ENCODE assay signal across 23 cellular contexts in the genomic region with DNA sequence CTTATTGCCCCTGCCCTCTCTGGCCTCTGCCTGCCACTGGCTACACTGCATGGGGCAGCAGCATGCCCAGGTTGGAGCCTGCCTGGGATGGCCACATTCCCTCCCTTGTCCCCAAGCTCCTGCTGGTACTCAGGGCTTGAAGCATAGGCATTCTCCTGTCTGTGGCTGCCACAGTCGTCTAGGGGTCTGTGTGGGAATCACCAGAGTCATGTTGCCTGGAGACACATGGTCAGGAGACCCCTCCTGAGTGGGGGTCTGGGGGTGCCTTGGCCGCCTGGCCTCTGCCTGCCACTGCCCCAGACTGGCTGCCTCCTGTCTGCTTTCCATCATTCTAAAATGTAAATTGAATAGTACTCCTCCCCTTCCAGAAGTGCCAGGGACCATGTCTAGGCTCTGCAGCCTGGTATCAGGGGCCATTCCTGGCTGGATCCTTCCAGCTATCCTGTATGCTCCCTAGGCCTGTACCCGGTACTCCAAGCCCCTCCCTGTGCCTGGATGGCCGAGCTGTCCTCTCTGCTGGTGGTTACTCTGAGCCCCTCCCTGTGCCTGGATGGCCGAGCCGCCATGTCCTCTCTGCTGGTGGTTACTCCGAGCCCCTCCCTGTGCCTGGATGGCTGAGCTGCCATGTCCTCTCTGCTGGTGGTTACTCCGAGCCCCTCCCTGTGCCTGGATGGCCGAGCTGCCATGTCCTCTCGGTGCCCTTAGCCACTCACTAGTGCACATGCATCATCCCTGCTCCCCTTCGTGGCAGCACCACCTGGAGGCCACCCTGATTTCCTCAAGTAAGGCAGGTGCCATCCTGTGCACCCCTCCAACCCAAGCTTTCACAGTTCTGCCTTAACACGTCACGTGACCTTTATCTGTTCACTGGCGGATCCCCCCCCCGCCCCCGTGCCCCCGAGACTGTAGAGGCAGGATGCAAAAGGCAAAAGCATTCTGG. TPM values are rescaled to one million over a fixed set of nuclear protein-coding genes. Genes with fewer than 3 reads are reported as not detected.
A peak's percentile ranks its signal among the peaks of the same experiment; 100 is the strongest.
DNase-seq lines count a peak whose midpoint lies in the region; ATAC-seq and TF ChIP-seq lines count a peak whose summit lies in the region.
"Had no signal": no experiment of that assay in that cellular context is flagged by ENCODE, and none has a peak within 500 bp of the region (broad histone marks: within the 10 kb centered on the region; RNA-seq: fewer than 3 reads in every experiment).

No MANE protein-coding gene starts in this region.

- H3K4me3 ChIP-seq in GM23338 (no peak overlapping the region), colonic mucosa (no peak overlapping the region)
- H3K4me3 ChIP-seq: GM12878 had no signal

- no peaks in the 10 kb centered on the region for H3K9me2 ChIP-seq in GM23338 (ENCODE audit: insufficient read depth)

- peak; percentile 15 to 58; a peak in 3 of 4 replicates for TF ChIP-seq CTCF in GM23338 (conservative IDR thresholded peaks at IDR 0.05; ENCODE audit: low read depth in 2 of 2)
- TF ChIP-seq CTCF in colonic mucosa (IDR thresholded peaks at IDR 0.05): no peak

- DNase-seq in activated gamma-delta T cell treated with Interleukin-2 at 50 U/mL for 16 hours (peak; percentile 1), activated gamma-delta T cell (lab: John Stamatoyannopoulos, UW) (no peak), GM23338 (ENCODE audit: low spot score) (peak; percentile 44), colonic mucosa (peak; percentile 10), posterior vena cava (ENCODE audit: low spot score) (peak; percentile 57), ureter (ENCODE audit: low spot score) (no peak), NCI-H1092 (lab: John Stamatoyannopoulos, UW) (no peak)
- DNase-seq: amniotic stem cell; Caco-2; cerebellar nuclear complex; HCEC 1CT; Kasumi-1; NCI-H1436; stimulated activated CD4-positive, alpha-beta T cell treated with anti-CD3 and anti-CD28 coated beads, Interleukin-4, amount 100 ng/mL, for 24 hours; substantia nigra; SW 1271 had no signal

- no peaks in the 10 kb centered on the region; the same call in 1 of the 3 replicates for H3K9me3 Mint-ChIP-seq in GM23338
- no peaks in the 10 kb centered on the region for H3K9me3 Mint-ChIP-seq in activated T-helper 17 cell treated with anti-CD3 and anti-CD28 coated beads, Interleukin-2, amount 50 U/mL, for 72 hours
- H3K9me3 Mint-ChIP-seq: activated T-helper 2 cell treated with anti-CD3 and anti-CD28 coated beads, Interferon-gamma antibody, Interleukin-2, Interleukin-4, amounts not matched to agents 10 μg/mL and 5 μg/mL and 100 μg/mL, durations not matched to agents 14 hours and 24 hours and 36 hours had no signal

- H2AFZ ChIP-seq in GM23338: no peak overlapping the region

- 0 out of 2 replicates have a peak, but pooled peaks cover 6% of the 10 kb centered on the region for H3F3A ChIP-seq in GM23338 (replicated peaks; ENCODE audit: low read depth)

- intact Hi-C loops in colonic mucosa (cut with DNase I): no loop called here
- intact Hi-C loops in posterior vena cava (cut with DNase I): no loop called here

- H3K36me3 Mint-ChIP-seq in GM23338 (ENCODE audit: low read depth): no peaks in the 10 kb centered on the region; the same call in 2 of the 3 replicates
- no peaks in the 10 kb centered on the region for H3K36me3 Mint-ChIP-seq in activated T-helper 17 cell treated with anti-CD3 and anti-CD28 coated beads, Interleukin-2, amount 50 U/mL, for 72 hours (ENCODE audit: low read depth)

- H3K27me3 ChIP-seq in GM23338 (ENCODE audit: insufficient read depth) (peaks cover 74% of the 10 kb centered on the region), colonic mucosa (peaks cover 48% of the 10 kb centered on the region)

- H3K79me2 ChIP-seq in GM23338 (replicated peaks; ENCODE audit: insufficient read depth): no peaks in the 10 kb centered on the region

- H3K4me2 ChIP-seq in GM23338: no peak overlapping the region

- H4K20me1 ChIP-seq in GM23338 (replicated peaks; ENCODE audit: insufficient read depth): peaks cover 3% of the 10 kb centered on the region

- ATAC-seq in GM23338: peak; percentile 5; the same call in 2 of the 3 replicates
- no peak for ATAC-seq in activated T-helper 17 cell treated with anti-CD3 and anti-CD28 coated beads, Interleukin-2, amount 50 U/mL, for 72 hours (replicated peaks)
- ATAC-seq: GM12878 had no signal

- no peaks in the 10 kb centered on the region for H3K9me3 ChIP-seq in colonic mucosa
- H3K9me3 ChIP-seq: Caco-2 had no signal

- H3K27ac ChIP-seq in GM23338 (ENCODE audit: low read depth) (no peak overlapping the region), colonic mucosa (no peak overlapping the region)

- H3K27ac Mint-ChIP-seq in GM23338: no peak overlapping the region
- H3K27ac Mint-ChIP-seq in activated T-helper 17 cell treated with anti-CD3 and anti-CD28 coated beads, Interleukin-2, amount 50 U/mL, for 72 hours: no peak overlapping the region
- H3K27ac Mint-ChIP-seq: activated T-helper 2 cell treated with anti-CD3 and anti-CD28 coated beads, Interferon-gamma antibody, Interleukin-2, Interleukin-4, amounts not matched to agents 10 μg/mL and 5 μg/mL and 100 μg/mL, durations not matched to agents 14 hours and 24 hours and 36 hours had no signal

- H3K4me1 Mint-ChIP-seq in GM23338: peaks cover 12% of the 10 kb centered on the region
- no peaks in the 10 kb centered on the region for H3K4me1 Mint-ChIP-seq in activated T-helper 17 cell treated with anti-CD3 and anti-CD28 coated beads, Interleukin-2, amount 50 U/mL, for 72 hours

- H3K4me1 ChIP-seq in GM23338 (ENCODE audit: insufficient read depth) (peaks cover 11% of the 10 kb centered on the region; the same call in 1 of the 2 replicates), colonic mucosa (no peaks in the 10 kb centered on the region)
- H3K4me1 ChIP-seq: Caco-2 had no signal

- no peak overlapping the region for H3K9ac ChIP-seq in colonic mucosa (ENCODE audit: low read depth in 2 of 2, low read length in 2 of 2)

- no peak overlapping the region for H3K4me3 Mint-ChIP-seq in GM23338
- H3K4me3 Mint-ChIP-seq in activated T-helper 17 cell treated with anti-CD3 and anti-CD28 coated beads, Interleukin-2, amount 50 U/mL, for 72 hours: no peak overlapping the region

- H3K36me3 ChIP-seq in GM23338 (ENCODE audit: insufficient read depth) (no peaks in the 10 kb centered on the region), colonic mucosa (no peaks in the 10 kb centered on the region)

- H3K27me3 Mint-ChIP-seq in GM23338 (ENCODE audit: insufficient read depth, low read depth, poor library complexity): peaks cover 76% of the 10 kb centered on the region
- H3K27me3 Mint-ChIP-seq in activated T-helper 17 cell treated with anti-CD3 and anti-CD28 coated beads, Interleukin-2, amount 50 U/mL, for 72 hours: peaks cover 46% of the 10 kb centered on the region

TF ChIP-seq in GM23338, 12 proteins besides CTCF, POLR2A, EP300 and RAD21:
- TF ChIP-seq CREB1 (CRISPR knock-in tag; IDR thresholded peaks at IDR 0.05; ENCODE audit: low read depth) (no peak), NANOG (IDR thresholded peaks at IDR 0.05; ENCODE audit: borderline replicate concordance) (no peak), ZNF331 (CRISPR knock-in tag; IDR thresholded peaks at IDR 0.05; ENCODE audit: low read depth) (no peak)
- TF ChIP-seq, protein P1, sequence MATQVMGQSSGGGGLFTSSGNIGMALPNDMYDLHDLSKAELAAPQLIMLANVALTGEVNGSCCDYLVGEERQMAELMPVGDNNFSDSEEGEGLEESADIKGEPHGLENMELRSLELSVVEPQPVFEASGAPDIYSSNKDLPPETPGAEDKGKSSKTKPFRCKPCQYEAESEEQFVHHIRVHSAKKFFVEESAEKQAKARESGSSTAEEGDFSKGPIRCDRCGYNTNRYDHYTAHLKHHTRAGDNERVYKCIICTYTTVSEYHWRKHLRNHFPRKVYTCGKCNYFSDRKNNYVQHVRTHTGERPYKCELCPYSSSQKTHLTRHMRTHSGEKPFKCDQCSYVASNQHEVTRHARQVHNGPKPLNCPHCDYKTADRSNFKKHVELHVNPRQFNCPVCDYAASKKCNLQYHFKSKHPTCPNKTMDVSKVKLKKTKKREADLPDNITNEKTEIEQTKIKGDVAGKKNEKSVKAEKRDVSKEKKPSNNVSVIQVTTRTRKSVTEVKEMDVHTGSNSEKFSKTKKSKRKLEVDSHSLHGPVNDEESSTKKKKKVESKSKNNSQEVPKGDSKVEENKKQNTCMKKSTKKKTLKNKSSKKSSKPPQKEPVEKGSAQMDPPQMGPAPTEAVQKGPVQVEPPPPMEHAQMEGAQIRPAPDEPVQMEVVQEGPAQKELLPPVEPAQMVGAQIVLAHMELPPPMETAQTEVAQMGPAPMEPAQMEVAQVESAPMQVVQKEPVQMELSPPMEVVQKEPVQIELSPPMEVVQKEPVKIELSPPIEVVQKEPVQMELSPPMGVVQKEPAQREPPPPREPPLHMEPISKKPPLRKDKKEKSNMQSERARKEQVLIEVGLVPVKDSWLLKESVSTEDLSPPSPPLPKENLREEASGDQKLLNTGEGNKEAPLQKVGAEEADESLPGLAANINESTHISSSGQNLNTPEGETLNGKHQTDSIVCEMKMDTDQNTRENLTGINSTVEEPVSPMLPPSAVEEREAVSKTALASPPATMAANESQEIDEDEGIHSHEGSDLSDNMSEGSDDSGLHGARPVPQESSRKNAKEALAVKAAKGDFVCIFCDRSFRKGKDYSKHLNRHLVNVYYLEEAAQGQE (IDR thresholded peaks at IDR 0.05; ENCODE audit: unreplicated experiment): peak; percentile 44

RNA-seq across cellular contexts. Expression of a gene that starts 5.5 kb away (rescaled TPM):
- not detected in 2 replicates for total RNA-seq in GM23338 (2014; rRNA removed; shearing (Covaris generic))
- polyA plus RNA-seq in GM23338 (2016; fragmentation: Nextera tagmentation; extraction: Ambion mirVana): not detected in 2 replicates
- total RNA-seq in colonic mucosa: not detected
- total RNA-seq in posterior vena cava: not detected
- total RNA-seq in ureter: not detected
- not detected for total RNA-seq in activated T-helper 17 cell treated with anti-CD3 and anti-CD28 coated beads, Interleukin-2, amount 50 U/mL, for 72 hours
- total RNA-seq: activated T-helper 2 cell treated with anti-CD3 and anti-CD28 coated beads, Interferon-gamma antibody, Interleukin-2, Interleukin-4, amounts not matched to agents 10 μg/mL and 5 μg/mL and 100 μg/mL, durations not matched to agents 14 hours and 24 hours and 36 hours; Caco-2; G401; GM12878; osteocyte; RPMI7951; skeletal muscle tissue had no signal
- polyA plus RNA-seq: GM12878 had no signal

Comparison
In these comparisons a context has a peak if more than half of its experiments do, and no peak if none do; other contexts are left out.
1. DNase-seq: peak in activated gamma-delta T cell treated with Interleukin-2 at 50 U/mL for 16 hours (single experiment), GM23338 (single experiment), colonic mucosa (single experiment) and posterior vena cava (single experiment); none in activated gamma-delta T cell (single experiment), ureter (single experiment) and NCI-H1092 (single experiment).